12 cellular contexts compared by ENCODE assay signal in the genomic region with DNA sequence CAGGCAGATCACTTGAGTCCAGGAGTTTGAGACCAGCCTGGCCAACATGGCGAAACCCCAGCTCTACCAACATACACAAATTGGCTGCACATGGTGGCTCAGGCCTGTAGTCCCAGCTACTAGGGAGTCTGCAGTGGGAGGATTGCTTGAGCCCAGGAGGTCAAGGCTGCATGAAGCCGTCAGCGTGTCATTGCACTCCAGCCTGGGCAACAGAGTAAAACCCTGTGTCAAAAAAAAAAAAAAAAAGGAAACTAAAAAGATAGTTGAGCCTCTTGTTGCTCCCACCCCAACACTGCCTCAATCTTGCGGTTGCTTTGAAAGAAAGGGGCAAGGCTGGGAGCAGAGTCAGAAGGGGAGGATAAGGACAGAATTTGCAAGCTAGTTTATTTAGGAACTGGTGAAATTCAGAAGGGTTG.
A peak's percentile ranks its signal among the peaks of the same experiment; 100 is the strongest.
DNase-seq lines count a peak whose midpoint lies in the region; TF ChIP-seq lines count a peak whose summit lies in the region.
"Had no signal": no experiment of that assay in that cellular context is flagged by ENCODE, and none has a peak within 500 bp of the region (broad histone marks: within the 10 kb centered on the region; RNA-seq: fewer than 3 reads in every experiment).

No MANE protein-coding gene starts in this region.

- no peak overlapping the region for H3K4me3 Mint-ChIP-seq in activated naive CD4-positive, alpha-beta T cell treated with anti-CD3 and anti-CD28 coated beads, Interleukin-2, amount 10 ng/mL, durations not matched to agents 7 days and 5 days
- peak overlapping the region in 2 of 7 donors; percentile 9 to 42 for H3K4me3 Mint-ChIP-seq in CD8-positive, alpha-beta memory T cell
- H3K4me3 Mint-ChIP-seq: dendritic cell treated with granulocyte-macrophage colony-stimulating factor and Interleukin-4, amounts not matched to agents 40 ng/mL and 50 ng/mL, for 4 days had no signal

- H3K9ac ChIP-seq in SU-DHL-6 (ENCODE audit: low read length) (peak overlapping the region; percentile 22; the same call in 1 of the 2 replicates), mesenchymal stem cell (ENCODE audit: low read length) (peak overlapping the region; percentile 24), stomach smooth muscle (ENCODE audit: low read length in 2 of 2) (no peak overlapping the region)

- H3K79me1 ChIP-seq in mesenchymal stem cell (replicated peaks; ENCODE audit: low read length, poor library complexity, severe bottlenecking), result no peaks in the 10 kb centered on the region

- H2BK12ac ChIP-seq in mesenchymal stem cell (ENCODE audit: low read length in 2 of 2), result no peak overlapping the region

- POLR2A ChIA-PET in CD8-positive, alpha-beta memory T cell (lab: Charles Lee), result interaction anchor here (1.1 to 1.2 kb wide), 2 partner anchors 20 to 281 kb away, joined by 4 to 5 read pairs; no protein-coding TSS in a partner anchor

- H3K4me1 ChIP-seq in mesenchymal stem cell (ENCODE audit: control insufficient read depth, insufficient read depth, low read depth, low read length) (peaks cover 7% of the 10 kb centered on the region), stomach smooth muscle (ENCODE audit: control insufficient read depth, insufficient read depth, low read length) (peaks cover 19% of the 10 kb centered on the region)
- peaks cover 30% of the 10 kb centered on the region for H3K4me1 ChIP-seq in CD8-positive, alpha-beta memory T cell (ENCODE audit: insufficient read depth, low read length)

- peaks cover 33% of the 10 kb centered on the region for H3K4me1 Mint-ChIP-seq in activated naive CD4-positive, alpha-beta T cell treated with anti-CD3 and anti-CD28 coated beads, Interleukin-2, amount 10 ng/mL, durations not matched to agents 7 days and 5 days
- H3K4me1 Mint-ChIP-seq in CD8-positive, alpha-beta memory T cell, result peaks cover 15 to 31% (median 30%) of the 10 kb centered on the region in 3 donors

- no peak overlapping the region for H2BK120ac ChIP-seq in mesenchymal stem cell (ENCODE audit: low read depth, low read length)

- no peak overlapping the region for H4K8ac ChIP-seq in mesenchymal stem cell (ENCODE audit: low read length)

- no peaks in the 10 kb centered on the region for H3K9me2 ChIP-seq in SU-DHL-6 (replicated peaks; ENCODE audit: insufficient read depth, low read length)

- no peaks in the 10 kb centered on the region for H3K79me2 ChIP-seq in SU-DHL-6 (ENCODE audit: insufficient read depth, low read length)

- H3K27me3 ChIP-seq in SU-DHL-6 (ENCODE audit: low read length), result no peaks in the 10 kb centered on the region
- peaks cover 29 to 32% of the 10 kb centered on the region in 2 experiments for H3K27me3 ChIP-seq in mesenchymal stem cell (ENCODE audit: control insufficient read depth in 1 of 2, insufficient read depth in 1 of 2, low read length in 2 of 2)
- no peaks in the 10 kb centered on the region for H3K27me3 ChIP-seq in stomach smooth muscle (ENCODE audit: control insufficient read depth in 1 of 2, insufficient read depth in 2 of 2, low read length in 2 of 2)
- H3K27me3 ChIP-seq in brain microvascular endothelial cell (replicated peaks), result peaks cover 26% of the 10 kb centered on the region
- H3K27me3 ChIP-seq in CD8-positive, alpha-beta memory T cell (ENCODE audit: insufficient read depth, low read length, poor library complexity, severe bottlenecking), result no peaks in the 10 kb centered on the region
- H3K27me3 ChIP-seq: SJCRH30 had no signal

- no peak overlapping the region for H3K18ac ChIP-seq in mesenchymal stem cell (ENCODE audit: low read depth in 1 of 2, low read length in 2 of 2)

- H3F3A ChIP-seq in SU-DHL-6 (ENCODE audit: insufficient read depth), result peaks cover 5% of the 10 kb centered on the region; the same call in 1 of the 2 replicates

- no peak for DNase-seq in activated naive CD4-positive, alpha-beta T cell treated with anti-CD3 and anti-CD28 coated beads, Interleukin-2, amount 10 ng/mL, durations not matched to agents 7 days and 5 days
- no peak for DNase-seq in activated naive CD4-positive, alpha-beta T cell (lab: John Stamatoyannopoulos, UW)
- DNase-seq in mesenchymal stem cell (no peak), brain microvascular endothelial cell (no peak), NCI-H748 (lab: John Stamatoyannopoulos, UW; ENCODE audit: unreplicated experiment) (no peak)
- no peak for DNase-seq in CD8-positive, alpha-beta memory T cell

- no peaks in the 10 kb centered on the region for H3K36me3 Mint-ChIP-seq in activated naive CD4-positive, alpha-beta T cell treated with anti-CD3 and anti-CD28 coated beads, Interleukin-2, amount 10 ng/mL, durations not matched to agents 7 days and 5 days
- no peaks in the 10 kb centered on the region for H3K36me3 Mint-ChIP-seq in CD8-positive, alpha-beta memory T cell

- H2BK15ac ChIP-seq in mesenchymal stem cell (ENCODE audit: low read depth, poor library complexity, severe bottlenecking), result no peak overlapping the region

- H3K27ac ChIP-seq in SU-DHL-6 (ENCODE audit: low read depth, low read length) (no peak overlapping the region), mesenchymal stem cell (ENCODE audit: low read length, poor library complexity, severe bottlenecking) (no peak overlapping the region), stomach smooth muscle (ENCODE audit: low read length) (no peak overlapping the region), brain microvascular endothelial cell (no peak overlapping the region)
- no peak overlapping the region for H3K27ac ChIP-seq in CD8-positive, alpha-beta memory T cell (ENCODE audit: low read depth, low read length)
- H3K27ac ChIP-seq: lower lobe of right lung, SJCRH30, WERI-Rb-1 had no signal

- CTCF ChIA-PET in activated naive CD4-positive, alpha-beta T cell treated with anti-CD3 and anti-CD28 coated beads, Interleukin-2, amount 10 ng/mL, durations not matched to agents 7 days and 5 days (lab: Charles Lee), result interaction anchor here (0.6 to 6.5 kb wide), 32 partner anchors 12 to 450 kb away, joined by 3 to 88 read pairs (median 4); a partner anchor contains a TSS
- CTCF ChIA-PET in CD8-positive, alpha-beta memory T cell (lab: Charles Lee), result interaction anchor here (0.7 to 9.5 kb wide), 27 partner anchors 8 to 770 kb away, joined by 3 to 113 read pairs (median 7); a partner anchor contains a TSS

- no peak overlapping the region for H3K23ac ChIP-seq in mesenchymal stem cell (ENCODE audit: low read length in 2 of 2)

- peak overlapping the region; percentile 64 for H3K27ac Mint-ChIP-seq in activated naive CD4-positive, alpha-beta T cell treated with anti-CD3 and anti-CD28 coated beads, Interleukin-2, amount 10 ng/mL, durations not matched to agents 7 days and 5 days
- H3K27ac Mint-ChIP-seq in CD8-positive, alpha-beta memory T cell, result peak overlapping the region in 3 of 8 donors; percentile 35 to 78 (median 43)
- H3K27ac Mint-ChIP-seq: dendritic cell treated with granulocyte-macrophage colony-stimulating factor and Interleukin-4, amounts not matched to agents 40 ng/mL and 50 ng/mL, for 4 days had no signal

- H2AK5ac ChIP-seq in mesenchymal stem cell (ENCODE audit: low read length, severe bottlenecking), result no peak overlapping the region

- TF ChIP-seq CTCF in SU-DHL-6 (IDR thresholded peaks at IDR 0.05; ENCODE audit: insufficient read depth, low read length, poor library complexity, severe bottlenecking) (no peak), brain microvascular endothelial cell (IDR thresholded peaks at IDR 0.05; ENCODE audit: low read depth, low read length, missing control alignments) (no peak)

- 100% methylated on average over 2 of the region's 4 CpGs for WGBS in mesenchymal stem cell

- H2BK5ac ChIP-seq in mesenchymal stem cell (ENCODE audit: low read depth, low read length, poor library complexity, severe bottlenecking), result no peak overlapping the region

- H3K9me3 Mint-ChIP-seq in activated naive CD4-positive, alpha-beta T cell treated with anti-CD3 and anti-CD28 coated beads, Interleukin-2, amount 10 ng/mL, durations not matched to agents 7 days and 5 days, result no peaks in the 10 kb centered on the region
- no peaks in the 10 kb centered on the region for H3K9me3 Mint-ChIP-seq in CD8-positive, alpha-beta memory T cell
- H3K9me3 Mint-ChIP-seq: dendritic cell treated with granulocyte-macrophage colony-stimulating factor and Interleukin-4, amounts not matched to agents 40 ng/mL and 50 ng/mL, for 4 days had no signal

- H3K4me2 ChIP-seq in SU-DHL-6 (ENCODE audit: low read depth, low read length, poor library complexity, severe bottlenecking) (peak overlapping the region; percentile 22), mesenchymal stem cell (ENCODE audit: low read length, poor library complexity, severe bottlenecking) (no peak overlapping the region)

- H4K20me1 ChIP-seq in SU-DHL-6 (ENCODE audit: low read depth, low read length), result no peaks in the 10 kb centered on the region

- no peaks in the 10 kb centered on the region for H3K36me3 ChIP-seq in SU-DHL-6 (ENCODE audit: low read length)
- H3K36me3 ChIP-seq in mesenchymal stem cell (ENCODE audit: control insufficient read depth in 1 of 2, insufficient read depth in 2 of 2, low read depth in 1 of 2, low read length in 2 of 2), result no peaks in the 10 kb centered on the region
- no peaks in the 10 kb centered on the region for H3K36me3 ChIP-seq in stomach smooth muscle (ENCODE audit: control insufficient read depth in 2 of 2, insufficient read depth in 2 of 2, low read length in 2 of 2)
- H3K36me3 ChIP-seq in brain microvascular endothelial cell (replicated peaks), result no peaks in the 10 kb centered on the region
- H3K36me3 ChIP-seq in CD8-positive, alpha-beta memory T cell (ENCODE audit: insufficient read depth, low read length), result no peaks in the 10 kb centered on the region
- H3K36me3 ChIP-seq: lower lobe of right lung, SJCRH30, WERI-Rb-1 had no signal

- no peak overlapping the region for H3K4me3 ChIP-seq in SU-DHL-6 (ENCODE audit: insufficient read depth, low read length, poor library complexity, severe bottlenecking)
- peak overlapping the region in 1 of 2 experiments; percentile 55 for H3K4me3 ChIP-seq in mesenchymal stem cell (ENCODE audit: insufficient read depth in 1 of 2, low read depth in 1 of 2, low read length in 2 of 2)
- H3K4me3 ChIP-seq in stomach smooth muscle (ENCODE audit: low read length in 2 of 2), result peak overlapping the region; percentile 35 to 40
- no peak overlapping the region for H3K4me3 ChIP-seq in brain microvascular endothelial cell (ENCODE audit: low read depth, low read length)
- no peak overlapping the region for H3K4me3 ChIP-seq in CD8-positive, alpha-beta memory T cell (ENCODE audit: low read length)
- H3K4me3 ChIP-seq: lower lobe of right lung, SJCRH30 had no signal

- H3K27me3 Mint-ChIP-seq in activated naive CD4-positive, alpha-beta T cell treated with anti-CD3 and anti-CD28 coated beads, Interleukin-2, amount 10 ng/mL, durations not matched to agents 7 days and 5 days, result peaks cover 67% of the 10 kb centered on the region
- peaks cover 2 to 11% of the 10 kb centered on the region in 2 donors for H3K27me3 Mint-ChIP-seq in CD8-positive, alpha-beta memory T cell

- H4K91ac ChIP-seq in mesenchymal stem cell (ENCODE audit: low read length), result no peak overlapping the region

- H2AFZ ChIP-seq in SU-DHL-6 (ENCODE audit: low read depth, low read length, severe bottlenecking) (peak overlapping the region; percentile 45), mesenchymal stem cell (ENCODE audit: low read depth, low read length) (no peak overlapping the region)

- H3K9me3 ChIP-seq in SU-DHL-6 (ENCODE audit: insufficient read depth, low read length) (no peaks in the 10 kb centered on the region), mesenchymal stem cell (ENCODE audit: control insufficient read depth, low read length) (no peaks in the 10 kb centered on the region), stomach smooth muscle (ENCODE audit: control insufficient read depth in 2 of 2, low read length in 2 of 2) (no peaks in the 10 kb centered on the region)
- no peaks in the 10 kb centered on the region for H3K9me3 ChIP-seq in CD8-positive, alpha-beta memory T cell (ENCODE audit: low read length)
- H3K9me3 ChIP-seq: lower lobe of right lung, SJCRH30 had no signal

- H3K14ac ChIP-seq in mesenchymal stem cell (ENCODE audit: low read length in 2 of 2), result no peak overlapping the region

- in situ Hi-C loops in brain microvascular endothelial cell (cut with HindIII; ENCODE audit: low pct_ligation_motif_present, low sequenced_read_pairs), result loop anchor here (25.0 kb wide), 1 partner anchor 280 kb away; no protein-coding TSS in a partner anchor

- no peak overlapping the region for H3K4ac ChIP-seq in mesenchymal stem cell (ENCODE audit: low read depth in 1 of 2, low read length in 2 of 2)

Comparison
In these comparisons a context has a peak if more than half of its experiments do, and no peak if none do; other contexts are left out.
1. H3K4me3 ChIP-seq: peak in stomach smooth muscle (2 of 2); none in SU-DHL-6 (single experiment), brain microvascular endothelial cell (single experiment) and CD8-positive, alpha-beta memory T cell (single experiment).
2. H3K9ac ChIP-seq: peak in SU-DHL-6 (single experiment) and mesenchymal stem cell (single experiment); none in stomach smooth muscle (0 of 2).